ENCODE assay signal across 8 cellular contexts in the genomic region with DNA sequence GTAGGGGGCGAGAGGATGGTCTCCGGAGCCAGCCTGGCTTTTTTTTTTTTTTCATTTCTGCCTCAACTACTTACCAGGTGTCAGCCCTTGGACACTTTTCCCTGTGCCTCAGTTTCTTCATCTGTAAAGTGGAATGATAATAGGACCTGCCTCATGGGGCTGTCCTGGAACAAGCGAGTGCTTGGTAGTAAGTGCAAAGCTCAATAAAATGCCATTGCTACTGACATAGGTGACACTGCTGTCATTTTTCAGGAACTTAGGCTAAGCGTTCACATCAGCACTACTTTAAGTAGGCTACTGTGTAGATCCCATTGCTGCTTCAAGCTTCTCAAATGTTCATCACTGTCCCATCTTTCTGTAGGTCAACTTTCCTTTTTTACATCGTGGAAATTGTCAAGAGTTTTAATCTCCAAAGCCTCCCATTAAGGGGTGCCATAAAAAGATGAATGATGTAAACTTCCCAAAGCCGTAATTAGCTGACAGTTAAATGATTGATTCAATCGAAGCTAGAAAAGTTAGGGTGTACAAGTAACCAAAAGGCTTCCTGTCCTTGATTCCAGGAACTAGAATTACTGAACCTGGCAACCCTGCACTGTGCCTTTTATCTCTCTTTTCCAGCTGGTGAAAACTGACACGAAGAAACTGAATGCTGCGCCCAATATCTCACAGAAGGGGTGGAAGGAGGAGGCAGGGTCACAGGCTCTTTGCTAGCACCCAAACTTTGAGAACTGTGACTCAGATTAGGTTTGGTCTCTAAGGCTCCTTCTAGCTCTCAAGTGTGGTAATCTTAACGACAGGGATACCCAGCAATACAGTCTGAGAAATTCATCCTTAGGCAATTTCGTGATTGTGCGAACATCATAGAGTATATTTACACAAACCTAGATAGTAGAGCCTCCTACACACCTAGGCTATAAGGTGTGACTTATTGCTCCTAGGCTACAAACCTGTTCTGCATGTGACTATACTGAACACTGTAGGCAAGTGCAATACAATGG. TPM values are rescaled to one million over a fixed set of nuclear protein-coding genes. Genes with fewer than 3 reads are reported as not detected.
DNase-seq lines count a peak whose midpoint lies in the region; ATAC-seq, FAIRE-seq and TF ChIP-seq lines count a peak whose summit lies in the region.

No MANE protein-coding gene starts in this region.

- no peak overlapping the region for H3K27ac ChIP-seq in SJCRH30
- no peak overlapping the region for H3K27ac ChIP-seq in endothelial cell of umbilical vein (ENCODE audit: insufficient read depth, low read depth, low read length)

- POLR2A ChIA-PET in endothelial cell of umbilical vein (lab: Charles Lee) = no interaction called here

- no peak for FAIRE-seq in endothelial cell of umbilical vein (lab: Jason Lieb, UNC)

- peaks cover 40% of the 10 kb centered on the region for H3K27me3 Mint-ChIP-seq in activated naive CD4-positive, alpha-beta T cell treated with anti-CD3 and anti-CD28 coated beads, Interleukin-2, amount 10 ng/mL, durations not matched to agents 7 days and 5 days
- peaks cover 5% of the 10 kb centered on the region for H3K27me3 Mint-ChIP-seq in nephron (ENCODE audit: low read depth)

- peak overlapping the region; percentile 90 for H3K9ac ChIP-seq in endothelial cell of umbilical vein (replicated peaks; ENCODE audit: extremely low read depth, insufficient read depth, low read length)

- peak overlapping the region; percentile 49 for H3K4me2 ChIP-seq in endothelial cell of umbilical vein (ENCODE audit: insufficient read depth, low read length)

- peak overlapping the region; percentile 86 for H3K27ac Mint-ChIP-seq in activated naive CD4-positive, alpha-beta T cell treated with anti-CD3 and anti-CD28 coated beads, Interleukin-2, amount 10 ng/mL, durations not matched to agents 7 days and 5 days
- peak overlapping the region; percentile 78 to 86 (median 85) for H3K27ac Mint-ChIP-seq in nephron

- CTCF ChIA-PET in activated naive CD4-positive, alpha-beta T cell treated with anti-CD3 and anti-CD28 coated beads, Interleukin-2, amount 10 ng/mL, durations not matched to agents 7 days and 5 days (lab: Charles Lee) = interaction anchor here (0.6 to 1.5 kb wide), 3 partner anchors 20 to 108 kb away, joined by 3 to 4 read pairs (median 3); no protein-coding TSS in a partner anchor
- CTCF ChIA-PET in endothelial cell of umbilical vein (lab: Charles Lee) = interaction anchor here (1.0 to 1.5 kb wide), 5 partner anchors 9 to 113 kb away, joined by 3 to 9 read pairs (median 3); no protein-coding TSS in a partner anchor

- H3K9me3 Mint-ChIP-seq in activated naive CD4-positive, alpha-beta T cell treated with anti-CD3 and anti-CD28 coated beads, Interleukin-2, amount 10 ng/mL, durations not matched to agents 7 days and 5 days = peaks cover 10% of the 10 kb centered on the region
- no peaks in the 10 kb centered on the region for H3K9me3 Mint-ChIP-seq in nephron

- peak overlapping the region; percentile 65 for H2AFZ ChIP-seq in endothelial cell of umbilical vein (ENCODE audit: low read depth, low read length)

- peaks cover 48% of the 10 kb centered on the region for H3K4me1 Mint-ChIP-seq in activated naive CD4-positive, alpha-beta T cell treated with anti-CD3 and anti-CD28 coated beads, Interleukin-2, amount 10 ng/mL, durations not matched to agents 7 days and 5 days
- H3K4me1 Mint-ChIP-seq in nephron = peaks cover 12% of the 10 kb centered on the region

- H3K9me3 ChIP-seq in SJCRH30 (replicated peaks) (no peaks in the 10 kb centered on the region), endothelial cell of umbilical vein (replicated peaks; ENCODE audit: control insufficient read depth, insufficient read depth, low read length) (no peaks in the 10 kb centered on the region)

- peak; percentile 30 for DNase-seq in activated naive CD4-positive, alpha-beta T cell treated with anti-CD3 and anti-CD28 coated beads, Interleukin-2, amount 10 ng/mL, durations not matched to agents 7 days and 5 days
- DNase-seq in activated naive CD4-positive, alpha-beta T cell treated with Interleukin-2 at 50 U/mL for 16 hours = no peak
- DNase-seq in SJCRH30 (no peak), endothelial cell of umbilical vein (ENCODE audit: low read depth, low spot score) (peak; percentile 55), NCI-H2171 treated with DMSO at 0.1 percent for 48 hours (lab: John Stamatoyannopoulos, UW) (no peak)
- no peak for DNase-seq in activated CD8-positive, alpha-beta memory T cell treated with anti-CD3 and anti-CD28 coated beads for 24 hours

- no peak for TF ChIP-seq POLR2A in endothelial cell of umbilical vein (IDR thresholded peaks at IDR 0.05; ENCODE audit: low read depth, low read length)

- BruUV-seq in endothelial cell of umbilical vein (replicated peaks; lab: Mats Ljungman, UMichigan) = TSS peak; percentile 39

- peak overlapping the region; percentile 87 for H3K4me3 Mint-ChIP-seq in activated naive CD4-positive, alpha-beta T cell treated with anti-CD3 and anti-CD28 coated beads, Interleukin-2, amount 10 ng/mL, durations not matched to agents 7 days and 5 days
- peak overlapping the region; percentile 87 to 95 (median 94) for H3K4me3 Mint-ChIP-seq in nephron

- no peaks in the 10 kb centered on the region for H3K9me1 ChIP-seq in endothelial cell of umbilical vein (replicated peaks; ENCODE audit: control insufficient read depth, extremely low read depth, insufficient read depth, low read length)

- H3K36me3 Mint-ChIP-seq in activated naive CD4-positive, alpha-beta T cell treated with anti-CD3 and anti-CD28 coated beads, Interleukin-2, amount 10 ng/mL, durations not matched to agents 7 days and 5 days = peaks cover 2% of the 10 kb centered on the region
- H3K36me3 Mint-ChIP-seq in nephron (ENCODE audit: low read depth) = no peaks in the 10 kb centered on the region

- H4K20me1 ChIP-seq in endothelial cell of umbilical vein (replicated peaks; ENCODE audit: control insufficient read depth, extremely low read depth, insufficient read depth, low read length) = no peaks in the 10 kb centered on the region

- no peak for ATAC-seq in GM18873 (IDR thresholded peaks at IDR 0.05; ENCODE audit: low FRiP score, unreplicated experiment)

- H3K27me3 ChIP-seq in SJCRH30 (no peaks in the 10 kb centered on the region), endothelial cell of umbilical vein (ENCODE audit: control insufficient read depth in 2 of 2, insufficient read depth in 2 of 2, low read length in 2 of 2) (no peaks in the 10 kb centered on the region)

- peaks cover 30% of the 10 kb centered on the region for H3K79me2 ChIP-seq in endothelial cell of umbilical vein (ENCODE audit: control insufficient read depth, insufficient read depth, low read length)

- H3K4me3 ChIP-seq in SJCRH30 (peak overlapping the region; percentile 100), endothelial cell of umbilical vein (replicated peaks in 1 of 3; ENCODE audit: insufficient read depth in 1 of 3, low read depth in 1 of 3, low read length in 3 of 3) (peak overlapping the region; percentile 21 to 70 (median 46))

- TF ChIP-seq CTCF in endothelial cell of umbilical vein (IDR thresholded peaks at IDR 0.05; ENCODE audit: extremely low read depth in 1 of 2, insufficient read depth in 1 of 2, low read depth in 1 of 2, low read length in 2 of 2) (no peak), nephron (IDR thresholded peaks at IDR 0.05; ENCODE audit: unreplicated experiment in 3 of 3) (no peak)

- dilution Hi-C loops in endothelial cell of umbilical vein (cut with MboI; ENCODE audit: extremely low pct_ligation_motif_present, low sequenced_read_pairs) = no loop called here

- intact Hi-C loops in endothelial cell of umbilical vein (cut with micrococcal nuclease) = no loop called here

- H3K36me3 ChIP-seq in SJCRH30 (no peaks in the 10 kb centered on the region), endothelial cell of umbilical vein (ENCODE audit: control insufficient read depth in 2 of 2, extremely low read depth in 1 of 2, insufficient read depth in 2 of 2, low read length in 2 of 2) (no peaks in the 10 kb centered on the region)

- H3K4me1 ChIP-seq in SJCRH30 (no peaks in the 10 kb centered on the region), endothelial cell of umbilical vein (ENCODE audit: control insufficient read depth, extremely low read depth, insufficient read depth, low read length) (peaks cover 32% of the 10 kb centered on the region)

TF ChIP-seq in endothelial cell of umbilical vein, 7 proteins besides CTCF, POLR2A, EP300 and RAD21:
- TF ChIP-seq MYC (IDR thresholded peaks at IDR 0.05; ENCODE audit: low read depth, low read length) (no peak), POLR2AphosphoS5 (IDR thresholded peaks at IDR 0.05; ENCODE audit: insufficient read depth, low read depth, low read length) (no peak), JUN (IDR thresholded peaks at IDR 0.05; ENCODE audit: borderline replicate concordance, insufficient read depth, insufficient read length, low read depth) (no peak), FOS (IDR thresholded peaks at IDR 0.05; ENCODE audit: borderline replicate concordance, insufficient read depth, low read length) (no peak), GATA2 (IDR thresholded peaks at IDR 0.05; ENCODE audit: insufficient read depth, insufficient read length, low read depth, low read length) (no peak), EZH2 (IDR thresholded peaks at IDR 0.05; ENCODE audit: borderline replicate concordance, low read depth, low read length, severe bottlenecking) (no peak)
- TF ChIP-seq, protein P1, sequence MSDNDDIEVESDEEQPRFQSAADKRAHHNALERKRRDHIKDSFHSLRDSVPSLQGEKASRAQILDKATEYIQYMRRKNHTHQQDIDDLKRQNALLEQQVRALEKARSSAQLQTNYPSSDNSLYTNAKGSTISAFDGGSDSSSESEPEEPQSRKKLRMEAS (IDR thresholded peaks at IDR 0.05; ENCODE audit: insufficient read depth, insufficient read length) = no peak

RNA-seq across cellular contexts. Expression of a gene that starts 0.9 kb away (rescaled TPM):
- total RNA-seq in SJCRH30 (2014; rRNA removed; shearing (Covaris generic)) = 15.2 and 17.2 TPM in 2 replicates
- 26.9 and 29.2 TPM in 2 replicates for total RNA-seq in endothelial cell of umbilical vein
- 11.0 and 13.5 TPM in 2 replicates for polyA plus RNA-seq in endothelial cell of umbilical vein
- 13.5 and 13.8 TPM in 2 replicates for polyA plus RNA-seq in endothelial cell of umbilical vein (2011; cell fraction: cytosol; rRNA removed)
- 24.6 and 28.5 TPM in 2 replicates for polyA plus RNA-seq in endothelial cell of umbilical vein (2011; cell fraction: nucleus; rRNA removed)
- polyA plus RNA-seq in endothelial cell of umbilical vein (2012) = 17.1 and 19.4 TPM in 2 replicates
- 21.6 and 25.7 TPM in 2 replicates for polyA minus RNA-seq in endothelial cell of umbilical vein
- 3.6 TPM for polyA minus RNA-seq in endothelial cell of umbilical vein (2011; cell fraction: cytosol; rRNA and poly(A)+ RNA removed)
- polyA minus RNA-seq in endothelial cell of umbilical vein (2011; cell fraction: nucleus; rRNA and poly(A)+ RNA removed) = 38.7 and 46.7 TPM in 2 replicates

Comparison
In these comparisons a context has a peak if more than half of its experiments do, and no peak if none do; other contexts are left out.
1. DNase-seq: peak in activated naive CD4-positive, alpha-beta T cell treated with anti-CD3 and anti-CD28 coated beads, Interleukin-2, amount 10 ng/mL, durations not matched to agents 7 days and 5 days (single experiment) and endothelial cell of umbilical vein (single experiment); none in activated naive CD4-positive, alpha-beta T cell treated with Interleukin-2 at 50 U/mL for 16 hours (single experiment), SJCRH30 (0 of 2), NCI-H2171 treated with DMSO at 0.1 percent for 48 hours (single experiment) and activated CD8-positive, alpha-beta memory T cell treated with anti-CD3 and anti-CD28 coated beads for 24 hours (single experiment).